ENCODE assay signal across 28 cellular contexts in the genomic region with DNA sequence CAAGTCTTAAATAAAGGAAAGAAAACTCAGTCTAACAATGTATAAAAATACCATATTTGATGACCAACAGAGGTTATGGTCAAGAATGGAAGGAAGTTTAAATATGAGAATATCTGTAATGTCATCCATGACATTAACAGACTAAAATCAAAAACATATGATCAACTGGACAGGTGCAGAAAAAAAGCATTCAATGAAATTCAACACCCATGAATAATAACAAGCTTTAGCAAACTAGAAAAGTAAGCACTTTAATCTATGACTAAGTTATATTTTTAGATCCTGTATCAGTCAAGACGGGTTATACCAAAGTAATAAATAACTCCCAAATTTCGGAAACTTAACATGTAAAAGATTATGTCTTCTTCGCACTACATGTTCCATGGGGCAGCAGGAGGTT.
"Had no signal": no experiment of that assay in that cellular context is flagged by ENCODE, and none has a peak within 500 bp of the region (broad histone marks: within the 10 kb centered on the region; RNA-seq: fewer than 3 reads in every experiment).

No MANE protein-coding gene starts in this region.

- H3K27ac ChIP-seq: breast epithelium, KMS-11, Peyer's patch, RWPE1, SJSA1 had no signal

- DNase-seq: activated CD4-positive, alpha-beta T cell treated with anti-CD3 and anti-CD28 coated beads, Interleukin-2, amount 10 ng/mL, durations not matched to agents 24 days and 14 days; activated CD4-positive, alpha-beta T cell treated with anti-CD3 and anti-CD28 coated beads, Interleukin-2, amount 50 U/mL, for 48 hours; activated CD4-positive, CD25-positive, alpha-beta regulatory T cell treated with anti-CD3 and anti-CD28 coated beads, Interleukin-2, amount 50 U/mL, for 72 hours; activated CD8-positive, alpha-beta memory T cell treated with anti-CD3 and anti-CD28 coated beads, Interleukin-2, amount 10 ng/mL, durations not matched to agents 7 days and 5 days; activated effector memory CD4-positive, alpha-beta T cell treated with Interleukin-2 at 50 U/mL for 16 hours; activated naive CD4-positive, alpha-beta T cell; activated T-cell treated with anti-CD3 and anti-CD28 coated beads, Interleukin-2, amount 50 U/mL, for 24 hours; aorta; central memory CD4-positive, alpha-beta T cell; MG63; MV-4-11; NCI-H1105; NCI-H1436; NCI-H1694 treated with DMSO at 0.1 percent for 48 hours; NCI-H2029 treated with DMSO at 0.1 percent for 48 hours; NCI-H345; NCI-H510A; NCI-H526 treated with DMSO at 0.1 percent for 48 hours; NCI-H82; Peyer's patch; SHP77; T-helper 17 cell; T-helper 9 cell had no signal

- H3K4me3 ChIP-seq: breast epithelium, MG63, Peyer's patch, SJSA1 had no signal

- H3K36me3 ChIP-seq: breast epithelium, MG63, Peyer's patch, SJSA1 had no signal

- H3K27me3 ChIP-seq: breast epithelium, MG63, Peyer's patch, SJSA1 had no signal

- ATAC-seq: activated CD8-positive, alpha-beta memory T cell treated with anti-CD3 and anti-CD28 coated beads, Interleukin-2, amount 10 ng/mL, durations not matched to agents 7 days and 5 days; T-helper 17 cell; WTC11 had no signal

- H3K4me1 ChIP-seq: breast epithelium, Peyer's patch had no signal

- H3K9me3 ChIP-seq: Peyer's patch, SJSA1 had no signal
